In genomic region chr1:1629430-1630190, GRCh38 we compare ENCODE assay signal across 8 cellular contexts. TPM values are rescaled to one million over a fixed set of nuclear protein-coding genes. Genes with fewer than 3 reads are reported as not detected.
DNase-seq lines count a peak whose midpoint lies in the region; ATAC-seq, FAIRE-seq and TF ChIP-seq lines count a peak whose summit lies in the region.

No MANE protein-coding gene starts in this region.

- TF ChIP-seq POLR2A in HepG2 (IDR thresholded peaks at IDR 0.05; ENCODE audit: insufficient read depth in 1 of 2, low read depth in 2 of 2, low read length in 2 of 2): no peak

- peak overlapping the region; percentile 55 for H3K4me3 Mint-ChIP-seq in activated T-cell treated with anti-CD3 and anti-CD28 coated beads, Interleukin-2, amount 50 U/mL, for 24 hours

- H3K27ac ChIP-seq in HepG2 (ENCODE audit: extremely low read length, insufficient read depth, low read length): no peak overlapping the region

- ATAC-seq in HepG2 (no peak), GM21717 (IDR thresholded peaks at IDR 0.05; ENCODE audit: unreplicated experiment) (no peak), omental fat pad (ENCODE audit: low FRiP score) (no peak)

- WGBS in HepG2 (ENCODE audit: low lambda C conversion rate): 97% methylated on average over 31 of the region's 48 CpGs

- peaks cover 2% of the 10 kb centered on the region for H3K36me3 Mint-ChIP-seq in activated T-cell treated with anti-CD3 and anti-CD28 coated beads, Interleukin-2, amount 50 U/mL, for 24 hours (ENCODE audit: low read depth)

- no peaks in the 10 kb centered on the region for H3K79me2 ChIP-seq in HepG2 (ENCODE audit: insufficient read depth, low read length)

- intact Hi-C loops in HepG2 (cut with micrococcal nuclease; ENCODE audit: unreplicated experiment): no loop called here

- peaks cover 0 to 2% of the 10 kb centered on the region in 2 experiments; a peak in 1 of 5 replicates for H3K36me3 ChIP-seq in HepG2 (replicated peaks in 1 of 2; ENCODE audit: control insufficient read depth in 1 of 2, insufficient read depth in 2 of 2, low read length in 2 of 2)

- FAIRE-seq in HepG2 (lab: Jason Lieb, UNC): no peak

- POLR2A ChIA-PET in HepG2 (lab: Yijun Ruan, JAX): no interaction called here

- CTCF ChIA-PET in HepG2 (lab: Yijun Ruan, JAX; ENCODE audit: low intra/inter-chr PET ratio, low total read pairs): no interaction called here

- H3K27ac Mint-ChIP-seq in activated T-cell treated with anti-CD3 and anti-CD28 coated beads, Interleukin-2, amount 50 U/mL, for 24 hours: peak overlapping the region; percentile 33

- TF ChIP-seq RAD21 in HepG2 (CRISPR knock-in tag; IDR thresholded peaks at IDR 0.05): no peak

- BruUV-seq in HepG2 (replicated peaks; lab: Mats Ljungman, UMichigan): no TSS peak

- H3K4me1 Mint-ChIP-seq in activated T-cell treated with anti-CD3 and anti-CD28 coated beads, Interleukin-2, amount 50 U/mL, for 24 hours (ENCODE audit: low read depth): peaks cover 4% of the 10 kb centered on the region

- H3K4me2 ChIP-seq in HepG2 (ENCODE audit: low read depth, low read length): no peak overlapping the region

- H3K9me3 Mint-ChIP-seq in activated T-cell treated with anti-CD3 and anti-CD28 coated beads, Interleukin-2, amount 50 U/mL, for 24 hours: no peaks in the 10 kb centered on the region

- in situ Hi-C loops in HepG2 (cut with HindIII; ENCODE audit: extremely low pct_ligation_motif_present, low pct_unique_long_range_greater_than_20kb): no loop called here

- TF ChIP-seq EP300 in HepG2 (IDR thresholded peaks at IDR 0.05; ENCODE audit: low read depth in 2 of 2, low read length in 2 of 2): no peak
- TF ChIP-seq EP300 in HepG2 (CRISPR knock-in tag; IDR thresholded peaks at IDR 0.05; ENCODE audit: borderline replicate concordance): no peak

- no peaks in the 10 kb centered on the region for H4K20me1 ChIP-seq in HepG2 (ENCODE audit: insufficient read depth, low read length)

- no peak overlapping the region for H2AFZ ChIP-seq in HepG2 (ENCODE audit: low read length)

- H3K9ac ChIP-seq in HepG2 (ENCODE audit: insufficient read depth, low read depth, low read length): no peak overlapping the region

- H3K4me1 ChIP-seq in HepG2 (ENCODE audit: insufficient read depth, low read length): no peaks in the 10 kb centered on the region

- TF ChIP-seq CTCF in HepG2 (CRISPR knock-in tag; IDR thresholded peaks at IDR 0.05) (no peak), omental fat pad (IDR thresholded peaks at IDR 0.05) (no peak)

- DNase-seq in NCI-H69 (lab: John Stamatoyannopoulos, UW) (peak; percentile 86), HepG2 (ENCODE audit: low spot score) (no peak), NCI-H1105 (lab: John Stamatoyannopoulos, UW) (no peak), omental fat pad (ENCODE audit: low spot score) (no peak), NCI-H345 (lab: John Stamatoyannopoulos, UW) (no peak)
- peak; percentile 72 for DNase-seq in activated T-cell treated with anti-CD3 and anti-CD28 coated beads, Interleukin-2, amount 50 U/mL, for 24 hours
- peak; percentile 67 for DNase-seq in stimulated activated naive CD4-positive, alpha-beta T cell treated with Interleukin-2 at 50 U/mL for 16 hours (lab: John Stamatoyannopoulos, UW)

- H3K27me3 ChIP-seq in HepG2 (ENCODE audit: control insufficient read depth in 1 of 2, insufficient read depth in 2 of 2, low read length in 2 of 2): no peaks in the 10 kb centered on the region

- H3K9me3 ChIP-seq in HepG2 (ENCODE audit: low read length): no peaks in the 10 kb centered on the region

- peaks cover 5% of the 10 kb centered on the region for H3K27me3 Mint-ChIP-seq in activated T-cell treated with anti-CD3 and anti-CD28 coated beads, Interleukin-2, amount 50 U/mL, for 24 hours

- no peak overlapping the region for H3K4me3 ChIP-seq in HepG2 (replicated peaks in 1 of 3; ENCODE audit: insufficient read depth in 1 of 3, low read depth in 2 of 3, low read length in 3 of 3)

RNA-seq across cellular contexts. Expression of gene MMP23B, which starts 2.4 kb away (rescaled TPM):
- total RNA-seq in HepG2 (2016; rRNA removed; fragmentation: Illumina TruSeq; extraction: Trizol) (0.75 and 1.0 TPM in 2 replicates), omental fat pad (10 to 100 TPM in 3 of 4 donors, 1 to 10 TPM in 1; 9.8 to 61.7 (median 18.5) TPM)
- 1.0 and 1.4 TPM in 2 replicates for total RNA-seq in HepG2 (2016; cell fraction: cytosol; rRNA removed; fragmentation: Illumina TruSeq; extraction: Trizol; ENCODE audit: low read depth)
- 0.46 and 1.8 TPM in 2 replicates for total RNA-seq in HepG2 (2016; cell fraction: insoluble cytoplasmic fraction; rRNA removed; fragmentation: Illumina TruSeq; extraction: Trizol)
- 1.1 and 1.5 TPM in 2 replicates for total RNA-seq in HepG2 (2016; cell fraction: membrane; rRNA removed; fragmentation: Illumina TruSeq; extraction: Trizol)
- 2.1 and 2.7 TPM in 2 replicates for total RNA-seq in HepG2 (2016; cell fraction: nucleus; rRNA removed; fragmentation: Illumina TruSeq; extraction: Trizol)
- polyA plus RNA-seq in HepG2 (2011; rRNA removed): 0.61 and 2.0 TPM in 2 replicates
- polyA plus RNA-seq in HepG2 (2011; cell fraction: cytosol; rRNA removed): 0.92 and 1.5 TPM in 2 replicates
- 16.7 and 18.0 TPM in 2 replicates for polyA plus RNA-seq in HepG2 (2011; cell fraction: nucleus; rRNA removed)
- polyA plus RNA-seq in HepG2 (2012): 0.85 and 1.5 TPM in 2 replicates
- 0.46 and 1.3 TPM in 2 replicates for polyA plus RNA-seq in HepG2 (2016; cell fraction: cytosol; fragmentation: Illumina TruSeq; extraction: Trizol; ENCODE audit: low read depth)
- polyA plus RNA-seq in HepG2 (2016; cell fraction: insoluble cytoplasmic fraction; fragmentation: Illumina TruSeq; extraction: Trizol; ENCODE audit: low read depth): 0.38 and 0.46 TPM in 2 replicates
- polyA plus RNA-seq in HepG2 (2016; cell fraction: membrane; fragmentation: Illumina TruSeq; extraction: Trizol; ENCODE audit: low read depth): 0.78 and 1.4 TPM in 2 replicates
- 0.47 and 1.1 TPM in 2 replicates for polyA plus RNA-seq in HepG2 (2016; cell fraction: nucleus; fragmentation: Illumina TruSeq; extraction: Trizol; ENCODE audit: insufficient read depth, low read depth)
- polyA minus RNA-seq in HepG2 (2011; rRNA and poly(A)+ RNA removed; ENCODE audit: low replicate concordance): 0.54 and 0.75 TPM in 2 replicates
- 0.79 TPM in 1 of 2 replicates, not detected in the other for polyA minus RNA-seq in HepG2 (2011; cell fraction: cytosol; rRNA and poly(A)+ RNA removed)
- 0.77 and 1.4 TPM in 2 replicates for polyA minus RNA-seq in HepG2 (2011; cell fraction: nucleus; rRNA and poly(A)+ RNA removed)

RNA-seq across cellular contexts. Expression of gene MIB2, which starts 14.3 kb away (rescaled TPM):
- total RNA-seq in HepG2 (2016; rRNA removed; fragmentation: Illumina TruSeq; extraction: Trizol) (10.3 and 30.4 TPM in 2 replicates), omental fat pad (10 to 100 TPM; 33.7 to 52.2 (median 40.2) TPM)
- total RNA-seq in HepG2 (2016; cell fraction: cytosol; rRNA removed; fragmentation: Illumina TruSeq; extraction: Trizol; ENCODE audit: low read depth): 16.4 and 16.7 TPM in 2 replicates
- 9.2 and 32.3 TPM in 2 replicates for total RNA-seq in HepG2 (2016; cell fraction: insoluble cytoplasmic fraction; rRNA removed; fragmentation: Illumina TruSeq; extraction: Trizol)
- total RNA-seq in HepG2 (2016; cell fraction: membrane; rRNA removed; fragmentation: Illumina TruSeq; extraction: Trizol): 20.6 and 22.6 TPM in 2 replicates
- 24.1 and 25.9 TPM in 2 replicates for total RNA-seq in HepG2 (2016; cell fraction: nucleus; rRNA removed; fragmentation: Illumina TruSeq; extraction: Trizol)
- 19.9 and 31.3 TPM in 2 replicates for polyA plus RNA-seq in HepG2 (2011; rRNA removed)
- 12.2 and 30.4 TPM in 2 replicates for polyA plus RNA-seq in HepG2 (2011; cell fraction: cytosol; rRNA removed)
- 421 and 707 TPM in 2 replicates for polyA plus RNA-seq in HepG2 (2011; cell fraction: nucleus; rRNA removed)
- polyA plus RNA-seq in HepG2 (2012): 16.8 and 35.3 TPM in 2 replicates
- 15.5 and 15.9 TPM in 2 replicates for polyA plus RNA-seq in HepG2 (2016; cell fraction: cytosol; fragmentation: Illumina TruSeq; extraction: Trizol; ENCODE audit: low read depth)
- 9.4 and 11.7 TPM in 2 replicates for polyA plus RNA-seq in HepG2 (2016; cell fraction: insoluble cytoplasmic fraction; fragmentation: Illumina TruSeq; extraction: Trizol; ENCODE audit: low read depth)
- polyA plus RNA-seq in HepG2 (2016; cell fraction: membrane; fragmentation: Illumina TruSeq; extraction: Trizol; ENCODE audit: low read depth): 14.1 and 15.4 TPM in 2 replicates
- 59.2 and 75.4 TPM in 2 replicates for polyA plus RNA-seq in HepG2 (2016; cell fraction: nucleus; fragmentation: Illumina TruSeq; extraction: Trizol; ENCODE audit: insufficient read depth, low read depth)
- polyA minus RNA-seq in HepG2 (2011; rRNA and poly(A)+ RNA removed; ENCODE audit: low replicate concordance): 24.6 and 100 TPM in 2 replicates
- 27.4 and 28.8 TPM in 2 replicates for polyA minus RNA-seq in HepG2 (2011; cell fraction: cytosol; rRNA and poly(A)+ RNA removed)
- polyA minus RNA-seq in HepG2 (2011; cell fraction: nucleus; rRNA and poly(A)+ RNA removed): 51.5 and 62.8 TPM in 2 replicates

RNA-seq across cellular contexts. Expression of gene CDK11B, which starts 29.2 kb away (rescaled TPM):
- 12.4 and 15.1 TPM in 2 replicates for total RNA-seq in HepG2 (2016; rRNA removed; fragmentation: Illumina TruSeq; extraction: Trizol)
- total RNA-seq in HepG2 (2016; cell fraction: cytosol; rRNA removed; fragmentation: Illumina TruSeq; extraction: Trizol; ENCODE audit: low read depth): 2.3 and 3.1 TPM in 2 replicates
- total RNA-seq in HepG2 (2016; cell fraction: insoluble cytoplasmic fraction; rRNA removed; fragmentation: Illumina TruSeq; extraction: Trizol): 9.4 and 16.6 TPM in 2 replicates
- total RNA-seq in HepG2 (2016; cell fraction: membrane; rRNA removed; fragmentation: Illumina TruSeq; extraction: Trizol): 3.6 and 4.3 TPM in 2 replicates
- total RNA-seq in HepG2 (2016; cell fraction: nucleus; rRNA removed; fragmentation: Illumina TruSeq; extraction: Trizol): 11.2 TPM in 2 replicates
- polyA plus RNA-seq in HepG2 (2011; rRNA removed): 3.6 and 3.9 TPM in 2 replicates
- polyA plus RNA-seq in HepG2 (2011; cell fraction: cytosol; rRNA removed): 3.1 TPM in 2 replicates
- 20.3 and 22.5 TPM in 2 replicates for polyA plus RNA-seq in HepG2 (2011; cell fraction: nucleus; rRNA removed)
- polyA plus RNA-seq in HepG2 (2012): 15.9 and 17.5 TPM in 2 replicates
- polyA plus RNA-seq in HepG2 (2016; cell fraction: cytosol; fragmentation: Illumina TruSeq; extraction: Trizol; ENCODE audit: low read depth): 1.4 and 2.2 TPM in 2 replicates
- 21.8 and 26.2 TPM in 2 replicates for polyA plus RNA-seq in HepG2 (2016; cell fraction: insoluble cytoplasmic fraction; fragmentation: Illumina TruSeq; extraction: Trizol; ENCODE audit: low read depth)
- polyA plus RNA-seq in HepG2 (2016; cell fraction: membrane; fragmentation: Illumina TruSeq; extraction: Trizol; ENCODE audit: low read depth): 4.1 TPM in 2 replicates
- polyA plus RNA-seq in HepG2 (2016; cell fraction: nucleus; fragmentation: Illumina TruSeq; extraction: Trizol; ENCODE audit: insufficient read depth, low read depth): 56.5 and 61.8 TPM in 2 replicates
- polyA minus RNA-seq in HepG2 (2011; rRNA and poly(A)+ RNA removed; ENCODE audit: low replicate concordance): 2.6 and 3.1 TPM in 2 replicates
- 2.2 and 3.0 TPM in 2 replicates for polyA minus RNA-seq in HepG2 (2011; cell fraction: cytosol; rRNA and poly(A)+ RNA removed)
- 3.1 and 3.4 TPM in 2 replicates for polyA minus RNA-seq in HepG2 (2011; cell fraction: nucleus; rRNA and poly(A)+ RNA removed)
- 10 to 100 TPM; 16.3 to 25.3 (median 19.2) TPM for total RNA-seq in omental fat pad

RNA-seq across cellular contexts. Expression of gene FNDC10, which starts 29.7 kb away (rescaled TPM):
- total RNA-seq in HepG2 (2016; rRNA removed; fragmentation: Illumina TruSeq; extraction: Trizol) (2.0 and 2.5 TPM in 2 replicates), omental fat pad (1 to 10 TPM in 3 of 4 donors, not detected in 1; 1.9 to 2.6 (median 2.2) TPM)
- 6.6 and 6.8 TPM in 2 replicates for total RNA-seq in HepG2 (2016; cell fraction: cytosol; rRNA removed; fragmentation: Illumina TruSeq; extraction: Trizol; ENCODE audit: low read depth)
- total RNA-seq in HepG2 (2016; cell fraction: insoluble cytoplasmic fraction; rRNA removed; fragmentation: Illumina TruSeq; extraction: Trizol): 2.4 and 2.8 TPM in 2 replicates
- 10.4 and 11.3 TPM in 2 replicates for total RNA-seq in HepG2 (2016; cell fraction: membrane; rRNA removed; fragmentation: Illumina TruSeq; extraction: Trizol)
- total RNA-seq in HepG2 (2016; cell fraction: nucleus; rRNA removed; fragmentation: Illumina TruSeq; extraction: Trizol): 1.1 and 1.3 TPM in 2 replicates
- 2.2 and 3.1 TPM in 2 replicates for polyA plus RNA-seq in HepG2 (2011; rRNA removed)
- polyA plus RNA-seq in HepG2 (2011; cell fraction: cytosol; rRNA removed): 2.6 and 5.4 TPM in 2 replicates
- polyA plus RNA-seq in HepG2 (2011; cell fraction: nucleus; rRNA removed): 3.9 and 4.3 TPM in 2 replicates
- 4.0 and 4.3 TPM in 2 replicates for polyA plus RNA-seq in HepG2 (2012)
- polyA plus RNA-seq in HepG2 (2016; cell fraction: cytosol; fragmentation: Illumina TruSeq; extraction: Trizol; ENCODE audit: low read depth): 20.0 and 21.4 TPM in 2 replicates
- polyA plus RNA-seq in HepG2 (2016; cell fraction: insoluble cytoplasmic fraction; fragmentation: Illumina TruSeq; extraction: Trizol; ENCODE audit: low read depth): 5.1 and 6.0 TPM in 2 replicates
- 21.7 and 28.5 TPM in 2 replicates for polyA plus RNA-seq in HepG2 (2016; cell fraction: membrane; fragmentation: Illumina TruSeq; extraction: Trizol; ENCODE audit: low read depth)
- polyA plus RNA-seq in HepG2 (2016; cell fraction: nucleus; fragmentation: Illumina TruSeq; extraction: Trizol; ENCODE audit: insufficient read depth, low read depth): 4.3 and 4.8 TPM in 2 replicates
- 4.9 TPM in 1 of 2 replicates, not detected in the other for polyA minus RNA-seq in HepG2 (2011; rRNA and poly(A)+ RNA removed; ENCODE audit: low replicate concordance)
- 4.0 and 4.4 TPM in 2 replicates for polyA minus RNA-seq in HepG2 (2011; cell fraction: cytosol; rRNA and poly(A)+ RNA removed)
- polyA minus RNA-seq in HepG2 (2011; cell fraction: nucleus; rRNA and poly(A)+ RNA removed): 0.64 and 1.1 TPM in 2 replicates

RNA-seq across cellular contexts. Expression of gene SSU72, which starts 54.9 kb away (rescaled TPM):
- total RNA-seq in HepG2 (2016; rRNA removed; fragmentation: Illumina TruSeq; extraction: Trizol): 63.5 and 67.1 TPM in 2 replicates
- total RNA-seq in HepG2 (2016; cell fraction: cytosol; rRNA removed; fragmentation: Illumina TruSeq; extraction: Trizol; ENCODE audit: low read depth): 174 and 181 TPM in 2 replicates
- total RNA-seq in HepG2 (2016; cell fraction: insoluble cytoplasmic fraction; rRNA removed; fragmentation: Illumina TruSeq; extraction: Trizol): 55.4 and 71.0 TPM in 2 replicates
- total RNA-seq in HepG2 (2016; cell fraction: membrane; rRNA removed; fragmentation: Illumina TruSeq; extraction: Trizol): 205 and 206 TPM in 2 replicates
- total RNA-seq in HepG2 (2016; cell fraction: nucleus; rRNA removed; fragmentation: Illumina TruSeq; extraction: Trizol): 33.8 and 37.5 TPM in 2 replicates
- 41.7 and 42.8 TPM in 2 replicates for polyA plus RNA-seq in HepG2 (2011; rRNA removed)
- 46.2 and 47.3 TPM in 2 replicates for polyA plus RNA-seq in HepG2 (2011; cell fraction: cytosol; rRNA removed)
- 54.5 and 58.4 TPM in 2 replicates for polyA plus RNA-seq in HepG2 (2011; cell fraction: nucleus; rRNA removed)
- 78.4 and 81.7 TPM in 2 replicates for polyA plus RNA-seq in HepG2 (2012)
- 402 and 408 TPM in 2 replicates for polyA plus RNA-seq in HepG2 (2016; cell fraction: cytosol; fragmentation: Illumina TruSeq; extraction: Trizol; ENCODE audit: low read depth)
- polyA plus RNA-seq in HepG2 (2016; cell fraction: insoluble cytoplasmic fraction; fragmentation: Illumina TruSeq; extraction: Trizol; ENCODE audit: low read depth): 95.7 and 105 TPM in 2 replicates
- polyA plus RNA-seq in HepG2 (2016; cell fraction: membrane; fragmentation: Illumina TruSeq; extraction: Trizol; ENCODE audit: low read depth): 348 and 359 TPM in 2 replicates
- polyA plus RNA-seq in HepG2 (2016; cell fraction: nucleus; fragmentation: Illumina TruSeq; extraction: Trizol; ENCODE audit: insufficient read depth, low read depth): 88.7 and 92.0 TPM in 2 replicates
- polyA minus RNA-seq in HepG2 (2011; rRNA and poly(A)+ RNA removed; ENCODE audit: low replicate concordance): 60.1 and 74.5 TPM in 2 replicates
- 44.8 and 47.0 TPM in 2 replicates for polyA minus RNA-seq in HepG2 (2011; cell fraction: cytosol; rRNA and poly(A)+ RNA removed)
- polyA minus RNA-seq in HepG2 (2011; cell fraction: nucleus; rRNA and poly(A)+ RNA removed): 35.7 and 37.5 TPM in 2 replicates
- total RNA-seq in omental fat pad: 100 to 1,000 TPM in 3 of 4 donors, 10 to 100 TPM in 1; 95.7 to 130 (median 107) TPM

Comparison
In these comparisons a context has a peak if more than half of its experiments do, and no peak if none do; other contexts are left out.
1. DNase-seq: peak in NCI-H69 (single experiment), activated T-cell treated with anti-CD3 and anti-CD28 coated beads, Interleukin-2, amount 50 U/mL, for 24 hours (single experiment) and stimulated activated naive CD4-positive, alpha-beta T cell treated with Interleukin-2 at 50 U/mL for 16 hours (single experiment); none in HepG2 (single experiment), NCI-H1105 (single experiment), omental fat pad (single experiment) and NCI-H345 (single experiment).